8 cellular contexts compared by ENCODE assay signal in the genomic region with DNA sequence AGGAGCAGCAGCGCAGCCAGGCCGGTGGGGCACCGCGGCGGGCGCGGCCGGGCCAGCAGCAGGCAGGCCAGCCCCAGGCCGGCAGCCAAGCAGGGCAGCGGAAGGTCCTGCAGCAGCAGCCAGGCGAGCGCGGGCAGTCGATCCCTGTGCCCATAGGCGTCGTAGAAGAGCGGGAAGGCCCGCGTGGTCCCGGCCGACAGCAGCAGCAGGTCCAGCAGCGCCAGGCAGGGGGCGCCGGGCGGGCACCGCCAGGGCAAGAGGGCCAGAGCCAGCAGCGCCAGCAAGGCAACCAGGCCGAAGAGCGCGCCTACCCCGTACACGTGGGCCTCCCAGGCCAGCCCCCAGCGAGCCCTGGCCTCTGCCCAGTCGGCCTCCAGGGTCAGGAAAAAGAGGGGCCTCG. TPM values are rescaled to one million over a fixed set of nuclear protein-coding genes. Genes with fewer than 3 reads are reported as not detected.
DNase-seq lines count a peak whose midpoint lies in the region; ATAC-seq lines count a peak whose summit lies in the region.

No MANE protein-coding gene starts in this region.

- H3K4me1 Mint-ChIP-seq in activated naive CD4-positive, alpha-beta T cell treated with anti-CD3 and anti-CD28 coated beads, Interleukin-2, amount 10 ng/mL, durations not matched to agents 7 days and 5 days: peaks cover 9% of the 10 kb centered on the region

- H3K36me3 Mint-ChIP-seq in activated naive CD4-positive, alpha-beta T cell treated with anti-CD3 and anti-CD28 coated beads, Interleukin-2, amount 10 ng/mL, durations not matched to agents 7 days and 5 days: no peaks in the 10 kb centered on the region

- H3K27ac Mint-ChIP-seq in activated naive CD4-positive, alpha-beta T cell treated with anti-CD3 and anti-CD28 coated beads, Interleukin-2, amount 10 ng/mL, durations not matched to agents 7 days and 5 days: no peak overlapping the region

- DNase-seq in DMS153 (lab: John Stamatoyannopoulos, UW) (peak; percentile 11), DMS153 treated with DMSO at 0.1 percent for 48 hours (lab: John Stamatoyannopoulos, UW; ENCODE audit: unreplicated experiment) (no peak), left ventricle myocardium superior (peak; percentile 70), sciatic nerve (ENCODE audit: low spot score) (peak; percentile 70), cerebellar nuclear complex (lab: John Stamatoyannopoulos, UW) (no peak), NOMO-1 treated with dmso at 0.1 percent for 144 hours (lab: John Stamatoyannopoulos, UW; ENCODE audit: unreplicated experiment) (no peak), SHP77 treated with DMSO at 0.1 percent for 48 hours (lab: John Stamatoyannopoulos, UW) (no peak)
- DNase-seq in activated naive CD4-positive, alpha-beta T cell treated with anti-CD3 and anti-CD28 coated beads, Interleukin-2, amount 10 ng/mL, durations not matched to agents 7 days and 5 days: peak; percentile 34

- intact Hi-C loops in left ventricle myocardium superior (cut with micrococcal nuclease) (no loop called here), sciatic nerve (cut with DNase I) (no loop called here)

- peaks cover 84% of the 10 kb centered on the region for H3K27me3 Mint-ChIP-seq in activated naive CD4-positive, alpha-beta T cell treated with anti-CD3 and anti-CD28 coated beads, Interleukin-2, amount 10 ng/mL, durations not matched to agents 7 days and 5 days

- CTCF ChIA-PET in activated naive CD4-positive, alpha-beta T cell treated with anti-CD3 and anti-CD28 coated beads, Interleukin-2, amount 10 ng/mL, durations not matched to agents 7 days and 5 days (lab: Charles Lee): interaction anchor here (1.0 to 5.6 kb wide), 2 partner anchors 8 to 36 kb away, joined by 4 to 183 read pairs; no protein-coding TSS in a partner anchor

- ATAC-seq in left ventricle myocardium superior: peak; percentile 58
- ATAC-seq in sciatic nerve: peak; percentile 68

- H3K9me3 Mint-ChIP-seq in activated naive CD4-positive, alpha-beta T cell treated with anti-CD3 and anti-CD28 coated beads, Interleukin-2, amount 10 ng/mL, durations not matched to agents 7 days and 5 days: no peaks in the 10 kb centered on the region

- no peak overlapping the region for H3K4me3 Mint-ChIP-seq in activated naive CD4-positive, alpha-beta T cell treated with anti-CD3 and anti-CD28 coated beads, Interleukin-2, amount 10 ng/mL, durations not matched to agents 7 days and 5 days

RNA-seq across cellular contexts. Expression of gene RBM28, which starts 8.4 kb away (rescaled TPM):
- total RNA-seq in left ventricle myocardium superior: 36.0 TPM
- 49.6 TPM for total RNA-seq in sciatic nerve

RNA-seq across cellular contexts. Expression of gene PRRT4, which starts 9.4 kb away (rescaled TPM):
- total RNA-seq in left ventricle myocardium superior (1.6 TPM), sciatic nerve (4.0 TPM)

RNA-seq across cellular contexts. Expression of gene IMPDH1, which starts 57.6 kb away (rescaled TPM):
- total RNA-seq in left ventricle myocardium superior (20.7 TPM), sciatic nerve (49.3 TPM)

Comparison
In these comparisons a context has a peak if more than half of its experiments do, and no peak if none do; other contexts are left out.
1. DNase-seq: peak in DMS153 (single experiment), activated naive CD4-positive, alpha-beta T cell treated with anti-CD3 and anti-CD28 coated beads, Interleukin-2, amount 10 ng/mL, durations not matched to agents 7 days and 5 days (single experiment), left ventricle myocardium superior (single experiment) and sciatic nerve (single experiment); none in DMS153 treated with DMSO at 0.1 percent for 48 hours (single experiment), cerebellar nuclear complex (0 of 2), NOMO-1 treated with dmso at 0.1 percent for 144 hours (single experiment) and SHP77 treated with DMSO at 0.1 percent for 48 hours (single experiment).